ENCODE assay signal across 22 cellular contexts in genomic region chr4:88799900-88800299, GRCh38.
"Had no signal": no experiment of that assay in that cellular context is flagged by ENCODE, and none has a peak within 500 bp of the region (broad histone marks: within the 10 kb centered on the region; RNA-seq: fewer than 3 reads in every experiment).

No MANE protein-coding gene starts in this region.

- DNase-seq: activated B cell treated with CpG ODN at 0.5 μM for 24 hours; activated CD4-positive, alpha-beta memory T cell treated with anti-CD3 and anti-CD28 coated beads for 36 hours; activated CD4-positive, alpha-beta T cell treated with anti-CD3 and anti-CD28 coated beads for 4 hours; activated gamma-delta T cell; adrenal gland; central memory CD4-positive, alpha-beta T cell; glutamatergic neuron; kidney glomerular epithelial cell; left lung; naive thymus-derived CD4-positive, alpha-beta T cell; posterior cingulate gyrus; sigmoid colon; stimulated activated CD4-positive, alpha-beta T cell treated with anti-CD3 and anti-CD28 coated beads, Interleukin-15, amount 100 ng/mL, for 24 hours; stimulated activated naive CD4-positive, alpha-beta T cell; T-helper 9 cell; thyroid gland; upper lobe of right lung had no signal

- ATAC-seq: left lung; naive thymus-derived CD4-positive, alpha-beta T cell; upper lobe of right lung had no signal

- H3K36me3 ChIP-seq: adrenal gland, left lung, sigmoid colon, thyroid gland, upper lobe of right lung had no signal

- H2AFZ ChIP-seq: hepatocyte had no signal

- FAIRE-seq: astrocyte had no signal

- H3K27ac ChIP-seq: adrenal gland, esophagus muscularis mucosa, hepatocyte, left lung, sigmoid colon, thyroid gland, upper lobe of right lung had no signal

- H3K4me2 ChIP-seq: hepatocyte, smooth muscle cell had no signal

- H3K9me3 ChIP-seq: adrenal gland, left lung, thyroid gland had no signal

- H3K4me3 ChIP-seq: adrenal gland, esophagus muscularis mucosa, hepatocyte, left lung, lung, sigmoid colon, smooth muscle cell, thyroid gland, upper lobe of right lung had no signal

- H3K27me3 ChIP-seq: adrenal gland, esophagus muscularis mucosa, hepatocyte, left lung, sigmoid colon, thyroid gland, upper lobe of right lung had no signal
